ENCODE assay signal across 9 cellular contexts in genomic region chr12:14399871-14400270, GRCh38. TPM values are rescaled to one million over a fixed set of nuclear protein-coding genes. Genes with fewer than 3 reads are reported as not detected.
DNase-seq lines count a peak whose midpoint lies in the region; ATAC-seq and TF ChIP-seq lines count a peak whose summit lies in the region.
"Had no signal": no experiment of that assay in that cellular context is flagged by ENCODE, and none has a peak within 500 bp of the region (broad histone marks: within the 10 kb centered on the region; RNA-seq: fewer than 3 reads in every experiment).

No MANE protein-coding gene starts in this region.

- peaks cover 18% of the 10 kb centered on the region for H3K9me3 Mint-ChIP-seq in osteocyte (ENCODE audit: unreplicated experiment)

- peaks cover 51% of the 10 kb centered on the region for H3K4me1 Mint-ChIP-seq in osteocyte (ENCODE audit: unreplicated experiment)

- ATAC-seq in GM19467 (IDR thresholded peaks at IDR 0.05; ENCODE audit: unreplicated experiment), result no peak
- no peak for ATAC-seq in GM21576 (IDR thresholded peaks at IDR 0.05; ENCODE audit: unreplicated experiment)
- ATAC-seq: pancreas had no signal

- no peaks in the 10 kb centered on the region for H3K36me3 ChIP-seq in brain microvascular endothelial cell (replicated peaks)
- H3K36me3 ChIP-seq: pancreas had no signal

- in situ Hi-C loops in brain microvascular endothelial cell (cut with HindIII; ENCODE audit: low pct_ligation_motif_present, low sequenced_read_pairs), result no loop called here

- H3K4me3 Mint-ChIP-seq in osteocyte (ENCODE audit: unreplicated experiment), result no peak overlapping the region

- TF ChIP-seq CTCF in brain microvascular endothelial cell (IDR thresholded peaks at IDR 0.05; ENCODE audit: low read depth, low read length, missing control alignments) (no peak), osteocyte (IDR thresholded peaks at IDR 0.05) (no peak)

- H3K4me3 ChIP-seq in brain microvascular endothelial cell (ENCODE audit: low read depth, low read length), result no peak overlapping the region
- H3K4me3 ChIP-seq: pancreas had no signal

- peak overlapping the region; percentile 43 for H3K27ac ChIP-seq in brain microvascular endothelial cell
- H3K27ac ChIP-seq: pancreas had no signal

- H3K36me3 Mint-ChIP-seq in osteocyte (ENCODE audit: unreplicated experiment), result peaks cover 34% of the 10 kb centered on the region

- H3K27ac Mint-ChIP-seq in osteocyte (ENCODE audit: unreplicated experiment), result no peak overlapping the region

- H3K27me3 Mint-ChIP-seq in osteocyte (ENCODE audit: unreplicated experiment), result no peaks in the 10 kb centered on the region

- H3K27me3 ChIP-seq in brain microvascular endothelial cell (replicated peaks), result no peaks in the 10 kb centered on the region
- H3K27me3 ChIP-seq: pancreas had no signal

- peak; percentile 76 for DNase-seq in EH (ENCODE audit: low read depth)
- DNase-seq in M059J (ENCODE audit: low read depth), result peak; percentile 81
- DNase-seq in brain microvascular endothelial cell, result peak; percentile 39
- peak; percentile 55 for DNase-seq in non-pigmented ciliary epithelial cell (ENCODE audit: low read depth)
- DNase-seq in SW480 (ENCODE audit: low spot score), result no peak
- no peak for DNase-seq in osteocyte (ENCODE audit: extremely low spot score, unreplicated experiment)
- DNase-seq: pancreas had no signal

RNA-seq across cellular contexts. Expression of gene ATF7IP, which starts 34.4 kb away (rescaled TPM):
- total RNA-seq in M059J (2014; rRNA removed; shearing (Covaris generic)), result 34.1 and 35.7 TPM in 2 replicates
- 71.1 and 71.2 TPM in 2 replicates for total RNA-seq in osteocyte

Comparison
In these comparisons a context has a peak if more than half of its experiments do, and no peak if none do; other contexts are left out.
1. DNase-seq: peak in EH (single experiment), M059J (single experiment), brain microvascular endothelial cell (single experiment) and non-pigmented ciliary epithelial cell (single experiment); none in SW480 (single experiment) and osteocyte (single experiment).